1 cellular context compared by ENCODE assay signal in the genomic region with DNA sequence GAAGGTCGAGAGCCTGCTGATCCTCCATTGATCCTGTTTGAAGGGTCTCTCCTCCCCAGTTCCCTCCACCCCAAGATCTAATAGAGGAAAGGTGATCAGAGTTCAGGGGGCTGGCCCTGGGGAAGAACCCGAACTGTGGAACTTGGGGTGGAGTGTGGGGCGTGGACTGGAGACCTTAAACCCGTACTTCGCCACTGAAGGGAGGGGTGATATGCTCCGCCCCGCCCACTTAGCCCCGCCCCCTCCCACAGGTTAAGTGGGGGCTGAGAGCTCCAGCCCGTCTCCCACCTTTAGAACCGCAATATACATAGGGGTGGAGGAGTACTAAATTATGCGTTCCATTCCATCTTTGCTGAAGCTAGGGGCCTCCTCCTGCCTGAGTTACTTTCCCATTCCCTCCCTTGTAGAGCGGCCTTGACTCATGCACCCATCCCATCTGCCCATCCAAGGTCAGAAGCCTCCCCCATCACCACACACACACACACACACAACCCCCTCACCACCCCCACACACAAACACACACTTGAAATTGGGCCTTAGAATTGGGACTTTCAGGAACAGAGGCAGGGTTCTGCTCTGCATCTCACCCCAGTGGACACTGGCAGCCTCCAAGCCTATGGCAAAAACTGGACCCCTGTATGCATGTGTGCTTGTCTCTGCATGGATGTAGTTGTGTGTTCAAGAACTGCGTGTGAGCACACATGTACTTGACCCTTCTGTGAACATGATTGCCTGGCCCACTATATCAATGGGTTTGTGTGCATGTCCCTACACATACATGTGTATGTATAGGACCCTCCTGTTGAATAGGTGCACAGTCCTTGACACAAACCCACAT.
TF ChIP-seq lines count a peak whose summit lies in the region.

No MANE protein-coding gene starts in this region.

TF ChIP-seq in HepG2, 621 proteins besides CTCF, POLR2A, EP300 and RAD21 (continued from another document and continues in another):
- no peak for TF ChIP-seq CEBPG (CRISPR knock-in tag; IDR thresholded peaks at IDR 0.05)
- TF ChIP-seq ZNF558 (CRISPR knock-in tag; IDR thresholded peaks at IDR 0.05; ENCODE audit: borderline replicate concordance): no peak; the same call in 1 of the 2 replicates
- TF ChIP-seq ZNF839 (CRISPR knock-in tag; IDR thresholded peaks at IDR 0.05; ENCODE audit: borderline replicate concordance): no peak
- TF ChIP-seq, protein P1, sequence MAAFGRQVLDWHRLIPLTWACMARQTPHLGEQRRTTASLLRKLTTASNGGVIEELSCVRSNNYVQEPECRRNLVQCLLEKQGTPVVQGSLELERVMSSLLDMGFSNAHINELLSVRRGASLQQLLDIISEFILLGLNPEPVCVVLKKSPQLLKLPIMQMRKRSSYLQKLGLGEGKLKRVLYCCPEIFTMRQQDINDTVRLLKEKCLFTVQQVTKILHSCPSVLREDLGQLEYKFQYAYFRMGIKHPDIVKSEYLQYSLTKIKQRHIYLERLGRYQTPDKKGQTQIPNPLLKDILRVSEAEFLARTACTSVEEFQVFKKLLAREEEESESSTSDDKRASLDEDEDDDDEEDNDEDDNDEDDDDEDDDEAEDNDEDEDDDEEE (CRISPR knock-in tag; IDR thresholded peaks at IDR 0.05): no peak
- TF ChIP-seq EZH2 (conservative IDR thresholded peaks at IDR 0.05; ENCODE audit: low read depth, low read length): no peak
- 0 out of 2 replicates have a peak, but pooled peaks have one; percentile 21 for TF ChIP-seq ZNF264 (CRISPR knock-in tag; IDR thresholded peaks at IDR 0.05)
- TF ChIP-seq TBX2 (CRISPR knock-in tag; IDR thresholded peaks at IDR 0.05; ENCODE audit: borderline replicate concordance): peak; percentile 48; the same call in 1 of the 2 replicates
- no peak for TF ChIP-seq ELF4 (CRISPR knock-in tag; IDR thresholded peaks at IDR 0.05; ENCODE audit: borderline replicate concordance)
- no peak for TF ChIP-seq ZNF891 (CRISPR knock-in tag; IDR thresholded peaks at IDR 0.05)
- TF ChIP-seq RFXANK (CRISPR knock-in tag; IDR thresholded peaks at IDR 0.05): no peak
- TF ChIP-seq TAF15 (IDR thresholded peaks at IDR 0.05; ENCODE audit: low read depth, low read length, poor library complexity, severe bottlenecking): no peak
- no peak for TF ChIP-seq ZNF598 (CRISPR knock-in tag; IDR thresholded peaks at IDR 0.05; ENCODE audit: borderline replicate concordance)
- TF ChIP-seq, protein P2, sequence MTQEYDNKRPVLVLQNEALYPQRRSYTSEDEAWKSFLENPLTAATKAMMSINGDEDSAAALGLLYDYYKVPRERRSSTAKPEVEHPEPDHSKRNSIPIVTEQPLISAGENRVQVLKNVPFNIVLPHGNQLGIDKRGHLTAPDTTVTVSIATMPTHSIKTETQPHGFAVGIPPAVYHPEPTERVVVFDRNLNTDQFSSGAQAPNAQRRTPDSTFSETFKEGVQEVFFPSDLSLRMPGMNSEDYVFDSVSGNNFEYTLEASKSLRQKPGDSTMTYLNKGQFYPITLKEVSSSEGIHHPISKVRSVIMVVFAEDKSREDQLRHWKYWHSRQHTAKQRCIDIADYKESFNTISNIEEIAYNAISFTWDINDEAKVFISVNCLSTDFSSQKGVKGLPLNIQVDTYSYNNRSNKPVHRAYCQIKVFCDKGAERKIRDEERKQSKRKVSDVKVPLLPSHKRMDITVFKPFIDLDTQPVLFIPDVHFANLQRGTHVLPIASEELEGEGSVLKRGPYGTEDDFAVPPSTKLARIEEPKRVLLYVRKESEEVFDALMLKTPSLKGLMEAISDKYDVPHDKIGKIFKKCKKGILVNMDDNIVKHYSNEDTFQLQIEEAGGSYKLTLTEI (CRISPR knock-in tag; conservative IDR thresholded peaks at IDR 0.05): no peak
- TF ChIP-seq LCORL (IDR thresholded peaks at IDR 0.05): no peak
- TF ChIP-seq LCORL (CRISPR knock-in tag; IDR thresholded peaks at IDR 0.05): 0 out of 2 replicates have a peak, but pooled peaks have one; percentile 15
- no peak for TF ChIP-seq PHF20 (CRISPR knock-in tag; IDR thresholded peaks at IDR 0.05)
- no peak for TF ChIP-seq ZFP90 (CRISPR knock-in tag; IDR thresholded peaks at IDR 0.05; ENCODE audit: borderline replicate concordance)
- TF ChIP-seq, protein P3, sequence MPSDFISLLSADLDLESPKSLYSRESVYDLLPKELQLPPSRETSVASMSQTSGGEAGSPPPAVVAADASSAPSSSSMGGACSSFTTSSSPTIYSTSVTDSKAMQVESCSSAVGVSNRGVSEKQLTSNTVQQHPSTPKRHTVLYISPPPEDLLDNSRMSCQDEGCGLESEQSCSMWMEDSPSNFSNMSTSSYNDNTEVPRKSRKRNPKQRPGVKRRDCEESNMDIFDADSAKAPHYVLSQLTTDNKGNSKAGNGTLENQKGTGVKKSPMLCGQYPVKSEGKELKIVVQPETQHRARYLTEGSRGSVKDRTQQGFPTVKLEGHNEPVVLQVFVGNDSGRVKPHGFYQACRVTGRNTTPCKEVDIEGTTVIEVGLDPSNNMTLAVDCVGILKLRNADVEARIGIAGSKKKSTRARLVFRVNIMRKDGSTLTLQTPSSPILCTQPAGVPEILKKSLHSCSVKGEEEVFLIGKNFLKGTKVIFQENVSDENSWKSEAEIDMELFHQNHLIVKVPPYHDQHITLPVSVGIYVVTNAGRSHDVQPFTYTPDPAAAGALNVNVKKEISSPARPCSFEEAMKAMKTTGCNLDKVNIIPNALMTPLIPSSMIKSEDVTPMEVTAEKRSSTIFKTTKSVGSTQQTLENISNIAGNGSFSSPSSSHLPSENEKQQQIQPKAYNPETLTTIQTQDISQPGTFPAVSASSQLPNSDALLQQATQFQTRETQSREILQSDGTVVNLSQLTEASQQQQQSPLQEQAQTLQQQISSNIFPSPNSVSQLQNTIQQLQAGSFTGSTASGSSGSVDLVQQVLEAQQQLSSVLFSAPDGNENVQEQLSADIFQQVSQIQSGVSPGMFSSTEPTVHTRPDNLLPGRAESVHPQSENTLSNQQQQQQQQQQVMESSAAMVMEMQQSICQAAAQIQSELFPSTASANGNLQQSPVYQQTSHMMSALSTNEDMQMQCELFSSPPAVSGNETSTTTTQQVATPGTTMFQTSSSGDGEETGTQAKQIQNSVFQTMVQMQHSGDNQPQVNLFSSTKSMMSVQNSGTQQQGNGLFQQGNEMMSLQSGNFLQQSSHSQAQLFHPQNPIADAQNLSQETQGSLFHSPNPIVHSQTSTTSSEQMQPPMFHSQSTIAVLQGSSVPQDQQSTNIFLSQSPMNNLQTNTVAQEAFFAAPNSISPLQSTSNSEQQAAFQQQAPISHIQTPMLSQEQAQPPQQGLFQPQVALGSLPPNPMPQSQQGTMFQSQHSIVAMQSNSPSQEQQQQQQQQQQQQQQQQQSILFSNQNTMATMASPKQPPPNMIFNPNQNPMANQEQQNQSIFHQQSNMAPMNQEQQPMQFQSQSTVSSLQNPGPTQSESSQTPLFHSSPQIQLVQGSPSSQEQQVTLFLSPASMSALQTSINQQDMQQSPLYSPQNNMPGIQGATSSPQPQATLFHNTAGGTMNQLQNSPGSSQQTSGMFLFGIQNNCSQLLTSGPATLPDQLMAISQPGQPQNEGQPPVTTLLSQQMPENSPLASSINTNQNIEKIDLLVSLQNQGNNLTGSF (CRISPR knock-in tag; IDR thresholded peaks at IDR 0.05): no peak
- TF ChIP-seq, protein P4, sequence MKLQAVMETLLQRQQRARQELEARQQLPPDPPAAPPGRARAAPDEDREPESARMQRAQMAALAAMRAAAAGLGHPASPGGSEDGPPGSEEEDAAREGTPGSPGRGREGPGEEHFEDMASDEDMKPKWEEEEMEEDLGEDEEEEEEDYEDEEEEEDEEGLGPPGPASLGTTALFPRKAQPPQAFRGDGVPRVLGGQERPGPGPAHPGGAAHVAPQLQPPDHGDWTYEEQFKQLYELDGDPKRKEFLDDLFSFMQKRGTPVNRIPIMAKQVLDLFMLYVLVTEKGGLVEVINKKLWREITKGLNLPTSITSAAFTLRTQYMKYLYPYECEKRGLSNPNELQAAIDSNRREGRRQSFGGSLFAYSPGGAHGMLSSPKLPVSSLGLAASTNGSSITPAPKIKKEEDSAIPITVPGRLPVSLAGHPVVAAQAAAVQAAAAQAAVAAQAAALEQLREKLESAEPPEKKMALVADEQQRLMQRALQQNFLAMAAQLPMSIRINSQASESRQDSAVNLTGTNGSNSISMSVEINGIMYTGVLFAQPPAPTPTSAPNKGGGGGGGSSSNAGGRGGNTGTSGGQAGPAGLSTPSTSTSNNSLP (IDR thresholded peaks at IDR 0.05; ENCODE audit: low read depth, low read length): no peak
- TF ChIP-seq NR2F1 (CRISPR knock-in tag; IDR thresholded peaks at IDR 0.05): no peak; a peak in 1 of 4 replicates
- TF ChIP-seq ZNF253 (CRISPR knock-in tag; IDR thresholded peaks at IDR 0.05; ENCODE audit: borderline replicate concordance): no peak
- TF ChIP-seq, protein P5, sequence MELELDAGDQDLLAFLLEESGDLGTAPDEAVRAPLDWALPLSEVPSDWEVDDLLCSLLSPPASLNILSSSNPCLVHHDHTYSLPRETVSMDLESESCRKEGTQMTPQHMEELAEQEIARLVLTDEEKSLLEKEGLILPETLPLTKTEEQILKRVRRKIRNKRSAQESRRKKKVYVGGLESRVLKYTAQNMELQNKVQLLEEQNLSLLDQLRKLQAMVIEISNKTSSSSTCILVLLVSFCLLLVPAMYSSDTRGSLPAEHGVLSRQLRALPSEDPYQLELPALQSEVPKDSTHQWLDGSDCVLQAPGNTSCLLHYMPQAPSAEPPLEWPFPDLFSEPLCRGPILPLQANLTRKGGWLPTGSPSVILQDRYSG (CRISPR knock-in tag; IDR thresholded peaks at IDR 0.05): no peak
- TF ChIP-seq NFYC (CRISPR knock-in tag; IDR thresholded peaks at IDR 0.05): no peak; the same call in 1 of the 2 replicates
- no peak for TF ChIP-seq SOX6 (IDR thresholded peaks at IDR 0.05)
- 0 out of 2 replicates have a peak, but pooled peaks have one; percentile 33 for TF ChIP-seq SOX6 (CRISPR knock-in tag; IDR thresholded peaks at IDR 0.05)
- no peak for TF ChIP-seq ZSCAN9 (CRISPR knock-in tag; IDR thresholded peaks at IDR 0.05; ENCODE audit: borderline replicate concordance)
- 0 out of 2 replicates have a peak, but pooled peaks have one; percentile 17 for TF ChIP-seq ZBTB38 (CRISPR knock-in tag; IDR thresholded peaks at IDR 0.05)
- no peak for TF ChIP-seq ZNF569 (CRISPR knock-in tag; IDR thresholded peaks at IDR 0.05; ENCODE audit: borderline replicate concordance)
- TF ChIP-seq ZNF17 (CRISPR knock-in tag; IDR thresholded peaks at IDR 0.05): no peak
- no peak for TF ChIP-seq JDP2 (CRISPR knock-in tag; IDR thresholded peaks at IDR 0.05; ENCODE audit: borderline replicate concordance)
- no peak for TF ChIP-seq MLLT10 (CRISPR knock-in tag; IDR thresholded peaks at IDR 0.05)
- TF ChIP-seq MAFF (IDR thresholded peaks at IDR 0.05; ENCODE audit: low read depth, low read length): no peak
- TF ChIP-seq SMC3 (IDR thresholded peaks at IDR 0.05; ENCODE audit: low read length): no peak
- TF ChIP-seq ZNF331 (CRISPR knock-in tag; IDR thresholded peaks at IDR 0.05): 0 out of 2 replicates have a peak, but pooled peaks have one; percentile 13
- TF ChIP-seq ZFP36 (IDR thresholded peaks at IDR 0.05; ENCODE audit: borderline replicate concordance, low read depth, low read length, partially characterized antibody): no peak
- peak; percentile 87 for TF ChIP-seq POLR2AphosphoS5 (IDR thresholded peaks at IDR 0.05; ENCODE audit: low read depth, low read length)
- TF ChIP-seq, protein P6, sequence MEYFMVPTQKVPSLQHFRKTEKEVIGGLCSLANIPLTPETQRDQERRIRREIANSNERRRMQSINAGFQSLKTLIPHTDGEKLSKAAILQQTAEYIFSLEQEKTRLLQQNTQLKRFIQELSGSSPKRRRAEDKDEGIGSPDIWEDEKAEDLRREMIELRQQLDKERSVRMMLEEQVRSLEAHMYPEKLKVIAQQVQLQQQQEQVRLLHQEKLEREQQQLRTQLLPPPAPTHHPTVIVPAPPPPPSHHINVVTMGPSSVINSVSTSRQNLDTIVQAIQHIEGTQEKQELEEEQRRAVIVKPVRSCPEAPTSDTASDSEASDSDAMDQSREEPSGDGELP (IDR thresholded peaks at IDR 0.05; ENCODE audit: borderline replicate concordance, low read depth): peak; percentile 13; the same call in 1 of the 2 replicates
- no peak for TF ChIP-seq NR1H2 (CRISPR knock-in tag; IDR thresholded peaks at IDR 0.05; ENCODE audit: borderline replicate concordance, low read depth)
- TF ChIP-seq, protein P7, sequence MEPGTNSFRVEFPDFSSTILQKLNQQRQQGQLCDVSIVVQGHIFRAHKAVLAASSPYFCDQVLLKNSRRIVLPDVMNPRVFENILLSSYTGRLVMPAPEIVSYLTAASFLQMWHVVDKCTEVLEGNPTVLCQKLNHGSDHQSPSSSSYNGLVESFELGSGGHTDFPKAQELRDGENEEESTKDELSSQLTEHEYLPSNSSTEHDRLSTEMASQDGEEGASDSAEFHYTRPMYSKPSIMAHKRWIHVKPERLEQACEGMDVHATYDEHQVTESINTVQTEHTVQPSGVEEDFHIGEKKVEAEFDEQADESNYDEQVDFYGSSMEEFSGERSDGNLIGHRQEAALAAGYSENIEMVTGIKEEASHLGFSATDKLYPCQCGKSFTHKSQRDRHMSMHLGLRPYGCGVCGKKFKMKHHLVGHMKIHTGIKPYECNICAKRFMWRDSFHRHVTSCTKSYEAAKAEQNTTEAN (CRISPR knock-in tag; conservative IDR thresholded peaks at IDR 0.05): peak; percentile 81
- TF ChIP-seq, protein P8, sequence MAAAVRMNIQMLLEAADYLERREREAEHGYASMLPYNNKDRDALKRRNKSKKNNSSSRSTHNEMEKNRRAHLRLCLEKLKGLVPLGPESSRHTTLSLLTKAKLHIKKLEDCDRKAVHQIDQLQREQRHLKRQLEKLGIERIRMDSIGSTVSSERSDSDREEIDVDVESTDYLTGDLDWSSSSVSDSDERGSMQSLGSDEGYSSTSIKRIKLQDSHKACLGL (CRISPR knock-in tag; IDR thresholded peaks at IDR 0.05): no peak
- TF ChIP-seq, protein P9, sequence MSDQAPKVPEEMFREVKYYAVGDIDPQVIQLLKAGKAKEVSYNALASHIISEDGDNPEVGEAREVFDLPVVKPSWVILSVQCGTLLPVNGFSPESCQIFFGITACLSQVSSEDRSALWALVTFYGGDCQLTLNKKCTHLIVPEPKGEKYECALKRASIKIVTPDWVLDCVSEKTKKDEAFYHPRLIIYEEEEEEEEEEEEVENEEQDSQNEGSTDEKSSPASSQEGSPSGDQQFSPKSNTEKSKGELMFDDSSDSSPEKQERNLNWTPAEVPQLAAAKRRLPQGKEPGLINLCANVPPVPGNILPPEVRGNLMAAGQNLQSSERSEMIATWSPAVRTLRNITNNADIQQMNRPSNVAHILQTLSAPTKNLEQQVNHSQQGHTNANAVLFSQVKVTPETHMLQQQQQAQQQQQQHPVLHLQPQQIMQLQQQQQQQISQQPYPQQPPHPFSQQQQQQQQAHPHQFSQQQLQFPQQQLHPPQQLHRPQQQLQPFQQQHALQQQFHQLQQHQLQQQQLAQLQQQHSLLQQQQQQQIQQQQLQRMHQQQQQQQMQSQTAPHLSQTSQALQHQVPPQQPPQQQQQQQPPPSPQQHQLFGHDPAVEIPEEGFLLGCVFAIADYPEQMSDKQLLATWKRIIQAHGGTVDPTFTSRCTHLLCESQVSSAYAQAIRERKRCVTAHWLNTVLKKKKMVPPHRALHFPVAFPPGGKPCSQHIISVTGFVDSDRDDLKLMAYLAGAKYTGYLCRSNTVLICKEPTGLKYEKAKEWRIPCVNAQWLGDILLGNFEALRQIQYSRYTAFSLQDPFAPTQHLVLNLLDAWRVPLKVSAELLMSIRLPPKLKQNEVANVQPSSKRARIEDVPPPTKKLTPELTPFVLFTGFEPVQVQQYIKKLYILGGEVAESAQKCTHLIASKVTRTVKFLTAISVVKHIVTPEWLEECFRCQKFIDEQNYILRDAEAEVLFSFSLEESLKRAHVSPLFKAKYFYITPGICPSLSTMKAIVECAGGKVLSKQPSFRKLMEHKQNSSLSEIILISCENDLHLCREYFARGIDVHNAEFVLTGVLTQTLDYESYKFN (CRISPR knock-in tag; conservative IDR thresholded peaks at IDR 0.05): no peak; the same call in none of the 2 replicates
- no peak for TF ChIP-seq ZNF83 (CRISPR knock-in tag; IDR thresholded peaks at IDR 0.05; ENCODE audit: borderline replicate concordance)
- no peak for TF ChIP-seq ZFAT (CRISPR knock-in tag; conservative IDR thresholded peaks at IDR 0.05)
- TF ChIP-seq MED1 (CRISPR knock-in tag; IDR thresholded peaks at IDR 0.05): peak; percentile 37
